Comparison of ENCODE assay signal across 1 cellular context in genomic region chr5:169328401-169328800, GRCh38.
TF ChIP-seq lines count a peak whose summit lies in the region.

No MANE protein-coding gene starts in this region.

TF ChIP-seq in HepG2, 621 proteins besides CTCF, POLR2A, EP300 and RAD21 (continued from another document):
- no peak for TF ChIP-seq CERS6 (CRISPR knock-in tag; IDR thresholded peaks at IDR 0.05)
TF ChIP-seq in HepG2: peak in this region for 2.
